1 cellular context compared by ENCODE assay signal in the genomic region with DNA sequence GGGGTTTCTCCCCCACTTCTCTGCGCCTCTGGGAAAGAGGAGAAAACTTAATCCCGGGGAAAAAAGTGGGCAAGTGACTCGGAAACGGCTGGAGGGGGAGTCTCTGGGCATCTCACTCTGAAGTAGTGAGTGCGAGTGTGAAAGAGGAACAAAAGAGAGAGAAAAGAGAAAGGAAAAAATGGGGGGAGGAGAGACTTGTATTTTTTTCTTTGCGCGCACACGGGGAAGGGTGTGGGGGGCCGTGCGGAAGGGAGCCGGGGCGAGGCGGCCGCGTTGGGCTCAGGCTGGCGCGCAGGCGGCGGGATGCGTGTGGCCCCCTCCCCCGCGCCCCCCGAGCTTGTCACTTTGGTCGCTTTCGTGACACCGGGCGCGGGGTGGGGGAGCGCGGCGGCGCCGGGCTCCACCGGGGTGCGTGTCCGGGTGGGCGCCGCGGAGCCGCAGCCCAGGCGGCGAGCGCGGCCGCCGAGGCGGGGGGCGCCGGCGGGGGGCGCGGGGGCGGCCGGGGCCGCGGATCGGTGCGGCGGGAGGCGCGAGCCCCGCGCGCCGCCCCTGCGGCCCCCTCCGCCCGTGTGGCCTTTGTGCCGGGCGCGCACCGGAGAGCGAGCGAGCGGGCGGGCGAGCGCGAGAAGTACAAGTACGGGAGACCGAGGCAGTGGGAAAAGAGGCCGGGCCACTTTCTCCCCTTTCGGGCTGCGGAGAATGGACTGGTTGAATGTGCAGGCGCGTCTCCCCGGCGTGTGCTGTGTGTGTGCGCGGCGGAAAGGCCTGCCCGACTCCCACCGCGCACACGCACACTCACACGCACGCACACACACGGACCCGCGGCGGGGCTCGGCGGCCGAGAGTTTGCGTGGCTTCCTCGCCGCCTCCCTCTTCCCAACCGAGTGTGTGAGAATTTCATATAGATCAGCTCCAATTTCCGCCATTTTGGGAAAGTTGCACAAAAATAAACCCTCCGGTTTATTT.
TF ChIP-seq lines count a peak whose summit lies in the region.

No MANE protein-coding gene starts in this region.

TF ChIP-seq in GM12878, 131 proteins besides CTCF, POLR2A, EP300 and RAD21 (continued from another document):
- TF ChIP-seq, protein P1, sequence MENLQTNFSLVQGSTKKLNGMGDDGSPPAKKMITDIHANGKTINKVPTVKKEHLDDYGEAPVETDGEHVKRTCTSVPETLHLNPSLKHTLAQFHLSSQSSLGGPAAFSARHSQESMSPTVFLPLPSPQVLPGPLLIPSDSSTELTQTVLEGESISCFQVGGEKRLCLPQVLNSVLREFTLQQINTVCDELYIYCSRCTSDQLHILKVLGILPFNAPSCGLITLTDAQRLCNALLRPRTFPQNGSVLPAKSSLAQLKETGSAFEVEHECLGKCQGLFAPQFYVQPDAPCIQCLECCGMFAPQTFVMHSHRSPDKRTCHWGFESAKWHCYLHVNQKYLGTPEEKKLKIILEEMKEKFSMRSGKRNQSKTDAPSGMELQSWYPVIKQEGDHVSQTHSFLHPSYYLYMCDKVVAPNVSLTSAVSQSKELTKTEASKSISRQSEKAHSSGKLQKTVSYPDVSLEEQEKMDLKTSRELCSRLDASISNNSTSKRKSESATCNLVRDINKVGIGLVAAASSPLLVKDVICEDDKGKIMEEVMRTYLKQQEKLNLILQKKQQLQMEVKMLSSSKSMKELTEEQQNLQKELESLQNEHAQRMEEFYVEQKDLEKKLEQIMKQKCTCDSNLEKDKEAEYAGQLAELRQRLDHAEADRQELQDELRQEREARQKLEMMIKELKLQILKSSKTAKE (IDR thresholded peaks at IDR 0.05; ENCODE audit: low read depth, poor library complexity, severe bottlenecking) = no peak
- TF ChIP-seq TAF1 (IDR thresholded peaks at IDR 0.05; ENCODE audit: borderline replicate concordance, low read depth, low read length) = no peak; the same call in 1 of the 2 replicates
- no peak for TF ChIP-seq POLR2AphosphoS2 (IDR thresholded peaks at IDR 0.05; ENCODE audit: low read depth, low read length)
- TF ChIP-seq, protein P2, sequence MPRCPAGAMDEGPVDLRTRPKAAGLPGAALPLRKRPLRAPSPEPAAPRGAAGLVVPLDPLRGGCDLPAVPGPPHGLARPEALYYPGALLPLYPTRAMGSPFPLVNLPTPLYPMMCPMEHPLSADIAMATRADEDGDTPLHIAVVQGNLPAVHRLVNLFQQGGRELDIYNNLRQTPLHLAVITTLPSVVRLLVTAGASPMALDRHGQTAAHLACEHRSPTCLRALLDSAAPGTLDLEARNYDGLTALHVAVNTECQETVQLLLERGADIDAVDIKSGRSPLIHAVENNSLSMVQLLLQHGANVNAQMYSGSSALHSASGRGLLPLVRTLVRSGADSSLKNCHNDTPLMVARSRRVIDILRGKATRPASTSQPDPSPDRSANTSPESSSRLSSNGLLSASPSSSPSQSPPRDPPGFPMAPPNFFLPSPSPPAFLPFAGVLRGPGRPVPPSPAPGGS (IDR thresholded peaks at IDR 0.05; ENCODE audit: borderline replicate concordance, insufficient read depth, low read depth, low read length, poor library complexity, severe bottlenecking) = no peak
- no peak for TF ChIP-seq EZH2 (IDR thresholded peaks at IDR 0.05; ENCODE audit: borderline replicate concordance, control insufficient read depth, low read depth, low read length)
